Comparison of ENCODE assay signal across 1 cellular context in the genomic region with DNA sequence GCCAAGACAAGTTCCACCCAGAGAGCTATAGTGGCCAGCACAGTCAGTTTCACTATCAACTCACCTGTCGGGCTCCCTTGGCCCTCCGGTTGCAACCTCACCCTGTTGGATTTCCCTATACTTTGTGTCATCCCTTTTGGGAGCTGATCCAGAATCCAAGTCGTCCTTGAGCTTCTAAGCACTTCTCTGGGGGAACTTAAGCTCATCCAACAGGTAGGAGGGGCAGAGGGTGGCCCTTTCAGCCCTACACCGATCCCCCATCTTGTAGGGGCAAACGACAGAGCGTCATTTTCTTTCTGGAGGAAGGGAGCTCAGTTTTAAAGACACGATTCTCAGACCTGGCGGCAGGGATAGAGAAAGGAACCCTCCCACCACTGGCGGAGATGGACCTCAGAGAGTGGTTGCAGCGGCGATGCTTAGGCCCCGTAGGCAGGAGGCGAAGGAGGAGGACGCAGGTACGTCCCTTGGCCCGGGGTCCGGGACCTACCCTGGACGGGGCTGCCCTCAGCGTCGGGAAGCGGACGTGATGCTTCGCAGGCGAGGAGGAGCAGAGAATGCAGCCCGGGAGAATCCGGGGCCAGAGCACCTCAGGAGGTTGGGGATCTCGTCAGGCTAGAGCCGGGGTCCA.
TF ChIP-seq lines count a peak whose summit lies in the region.

No MANE protein-coding gene starts in this region.

TF ChIP-seq in WTC11, 78 proteins besides CTCF, POLR2A, EP300 and RAD21 (continued from another document):
- TF ChIP-seq, protein P1, sequence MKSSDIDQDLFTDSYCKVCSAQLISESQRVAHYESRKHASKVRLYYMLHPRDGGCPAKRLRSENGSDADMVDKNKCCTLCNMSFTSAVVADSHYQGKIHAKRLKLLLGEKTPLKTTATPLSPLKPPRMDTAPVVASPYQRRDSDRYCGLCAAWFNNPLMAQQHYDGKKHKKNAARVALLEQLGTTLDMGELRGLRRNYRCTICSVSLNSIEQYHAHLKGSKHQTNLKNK (CRISPR knock-in tag; IDR thresholded peaks at IDR 0.05), result no peak
- TF ChIP-seq GTF2I (CRISPR knock-in tag; conservative IDR thresholded peaks at IDR 0.05) (no peak), ZNF263 (CRISPR knock-in tag; IDR thresholded peaks at IDR 0.05; ENCODE audit: low read depth) (no peak), RELA (CRISPR knock-in tag; IDR thresholded peaks at IDR 0.05; ENCODE audit: borderline replicate concordance) (no peak), GABPB1 (CRISPR knock-in tag; IDR thresholded peaks at IDR 0.05) (no peak)
- TF ChIP-seq, protein P2, sequence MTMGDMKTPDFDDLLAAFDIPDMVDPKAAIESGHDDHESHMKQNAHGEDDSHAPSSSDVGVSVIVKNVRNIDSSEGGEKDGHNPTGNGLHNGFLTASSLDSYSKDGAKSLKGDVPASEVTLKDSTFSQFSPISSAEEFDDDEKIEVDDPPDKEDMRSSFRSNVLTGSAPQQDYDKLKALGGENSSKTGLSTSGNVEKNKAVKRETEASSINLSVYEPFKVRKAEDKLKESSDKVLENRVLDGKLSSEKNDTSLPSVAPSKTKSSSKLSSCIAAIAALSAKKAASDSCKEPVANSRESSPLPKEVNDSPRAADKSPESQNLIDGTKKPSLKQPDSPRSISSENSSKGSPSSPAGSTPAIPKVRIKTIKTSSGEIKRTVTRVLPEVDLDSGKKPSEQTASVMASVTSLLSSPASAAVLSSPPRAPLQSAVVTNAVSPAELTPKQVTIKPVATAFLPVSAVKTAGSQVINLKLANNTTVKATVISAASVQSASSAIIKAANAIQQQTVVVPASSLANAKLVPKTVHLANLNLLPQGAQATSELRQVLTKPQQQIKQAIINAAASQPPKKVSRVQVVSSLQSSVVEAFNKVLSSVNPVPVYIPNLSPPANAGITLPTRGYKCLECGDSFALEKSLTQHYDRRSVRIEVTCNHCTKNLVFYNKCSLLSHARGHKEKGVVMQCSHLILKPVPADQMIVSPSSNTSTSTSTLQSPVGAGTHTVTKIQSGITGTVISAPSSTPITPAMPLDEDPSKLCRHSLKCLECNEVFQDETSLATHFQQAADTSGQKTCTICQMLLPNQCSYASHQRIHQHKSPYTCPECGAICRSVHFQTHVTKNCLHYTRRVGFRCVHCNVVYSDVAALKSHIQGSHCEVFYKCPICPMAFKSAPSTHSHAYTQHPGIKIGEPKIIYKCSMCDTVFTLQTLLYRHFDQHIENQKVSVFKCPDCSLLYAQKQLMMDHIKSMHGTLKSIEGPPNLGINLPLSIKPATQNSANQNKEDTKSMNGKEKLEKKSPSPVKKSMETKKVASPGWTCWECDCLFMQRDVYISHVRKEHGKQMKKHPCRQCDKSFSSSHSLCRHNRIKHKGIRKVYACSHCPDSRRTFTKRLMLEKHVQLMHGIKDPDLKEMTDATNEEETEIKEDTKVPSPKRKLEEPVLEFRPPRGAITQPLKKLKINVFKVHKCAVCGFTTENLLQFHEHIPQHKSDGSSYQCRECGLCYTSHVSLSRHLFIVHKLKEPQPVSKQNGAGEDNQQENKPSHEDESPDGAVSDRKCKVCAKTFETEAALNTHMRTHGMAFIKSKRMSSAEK (CRISPR knock-in tag; IDR thresholded peaks at IDR 0.05; ENCODE audit: borderline replicate concordance), result no peak
- TF ChIP-seq, protein P3, sequence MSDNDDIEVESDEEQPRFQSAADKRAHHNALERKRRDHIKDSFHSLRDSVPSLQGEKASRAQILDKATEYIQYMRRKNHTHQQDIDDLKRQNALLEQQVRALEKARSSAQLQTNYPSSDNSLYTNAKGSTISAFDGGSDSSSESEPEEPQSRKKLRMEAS (CRISPR knock-in tag; IDR thresholded peaks at IDR 0.05), result no peak; the same call in 1 of the 2 replicates
